Comparison of ENCODE assay signal across 20 cellular contexts in the genomic region with DNA sequence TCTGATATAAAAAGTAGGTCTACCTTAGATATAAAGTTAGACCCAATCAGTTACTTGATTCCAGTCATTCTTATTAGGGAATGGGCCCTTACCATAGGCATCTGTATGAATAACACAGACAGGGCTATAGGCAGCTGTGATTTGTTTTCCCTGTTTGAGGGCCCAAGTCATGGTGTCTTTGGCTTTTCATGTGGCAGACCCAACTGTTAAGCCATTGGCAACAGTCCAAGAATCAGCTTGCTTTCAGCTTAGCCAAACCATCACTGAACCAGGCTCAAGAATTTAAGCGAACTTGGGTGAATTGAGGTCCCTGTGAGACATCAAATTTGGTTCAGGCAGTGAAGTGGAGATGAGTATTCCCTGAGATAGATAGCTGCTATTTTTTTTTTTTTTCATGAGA.
"Had no signal": no experiment of that assay in that cellular context is flagged by ENCODE, and none has a peak within 500 bp of the region (broad histone marks: within the 10 kb centered on the region; RNA-seq: fewer than 3 reads in every experiment).

No MANE protein-coding gene starts in this region.

- H3K4me1 ChIP-seq: heart left ventricle, neural progenitor cell, stomach had no signal

- H3K27me3 ChIP-seq: dorsolateral prefrontal cortex, heart left ventricle, neural progenitor cell, ovary, stomach had no signal

- ATAC-seq: heart left ventricle; left colon; left ventricle myocardium superior; natural killer cell treated with Interleukin-12 subunit alpha and Interleukin-12 subunit beta and Interleukin-15 and Interleukin-18, amount 100 ng/mL, for 72 hours; right cardiac atrium had no signal

- DNase-seq: dorsolateral prefrontal cortex; effector CD8-positive, alpha-beta T cell; heart left ventricle; hippocampal formation; left colon; left ventricle myocardium superior; mesenchymal stem cell; midbrain; nucleus accumbens; ovary; right cardiac atrium; small intestine; stimulated activated CD4-positive, alpha-beta T cell treated with anti-CD3 and anti-CD28 coated beads, Interleukin-12 subunit alpha, Interleukin-12 subunit beta, amount 100 ng/mL, for 4 hours; stimulated activated naive CD4-positive, alpha-beta T cell; stomach; substantia nigra; trophoblast cell had no signal

- H3K27ac ChIP-seq: dorsolateral prefrontal cortex, heart left ventricle, neural progenitor cell, ovary, stomach had no signal

- H3K9me3 ChIP-seq: heart left ventricle, ovary, stomach had no signal

- H3K36me3 ChIP-seq: heart left ventricle, neural progenitor cell, ovary, stomach had no signal

- H3K4me3 ChIP-seq: dorsolateral prefrontal cortex, heart left ventricle, lung, neural progenitor cell, ovary, stomach had no signal
